14 cellular contexts compared by ENCODE assay signal in the genomic region with DNA sequence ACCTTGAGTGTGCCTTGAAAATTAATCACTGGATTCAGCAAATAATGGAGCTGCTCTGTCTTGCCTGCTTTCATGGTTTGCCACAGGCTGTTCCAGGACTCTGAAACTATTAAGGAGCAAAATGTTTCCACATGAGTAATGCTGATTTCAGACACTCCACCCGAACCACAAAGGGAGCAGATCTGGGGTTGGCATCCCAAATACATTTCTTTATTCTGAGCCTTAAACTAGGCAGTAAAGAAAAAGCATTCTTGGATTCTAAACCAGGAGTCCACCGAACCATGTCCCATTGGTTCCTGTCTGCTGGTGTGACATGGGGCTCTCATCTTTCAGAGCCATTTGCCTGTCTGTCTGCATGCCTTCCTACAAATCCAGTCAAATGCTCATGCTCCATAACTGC. TPM values are rescaled to one million over a fixed set of nuclear protein-coding genes. Genes with fewer than 3 reads are reported as not detected.
DNase-seq lines count a peak whose midpoint lies in the region; ATAC-seq, FAIRE-seq and TF ChIP-seq lines count a peak whose summit lies in the region.
"Had no signal": no experiment of that assay in that cellular context is flagged by ENCODE, and none has a peak within 500 bp of the region (broad histone marks: within the 10 kb centered on the region; RNA-seq: fewer than 3 reads in every experiment).

No MANE protein-coding gene starts in this region.

- no peak for FAIRE-seq in HTR-8/SVneo (lab: Jason Lieb, UNC)
- FAIRE-seq: colon had no signal

- WGBS in body of pancreas, 2 donors, result 39 to 76% methylated on average over 2 of the region's 2 CpGs

- peaks cover 31% of the 10 kb centered on the region for H3K4me1 Mint-ChIP-seq in chondrocyte (ENCODE audit: low read depth)
- H3K4me1 Mint-ChIP-seq: naive thymus-derived CD8-positive, alpha-beta T cell had no signal

- peaks cover 9% of the 10 kb centered on the region for H3K36me3 Mint-ChIP-seq in chondrocyte (ENCODE audit: low read depth)

- H3K27me3 ChIP-seq in A673 (replicated peaks; ENCODE audit: insufficient read depth, low read depth, low read length, poor library complexity) (no peaks in the 10 kb centered on the region), kidney epithelial cell (ENCODE audit: control insufficient read depth, insufficient read depth, low read length) (no peaks in the 10 kb centered on the region), body of pancreas (no peaks in the 10 kb centered on the region)
- H3K27me3 ChIP-seq: BE2C had no signal

- peaks cover 9% of the 10 kb centered on the region for H3K4me1 ChIP-seq in A673 (ENCODE audit: insufficient read depth, low read length, poor library complexity, severe bottlenecking)
- no peaks in the 10 kb centered on the region for H3K4me1 ChIP-seq in body of pancreas

- ATAC-seq in body of pancreas (no peak), HG03457 (IDR thresholded peaks at IDR 0.05; ENCODE audit: unreplicated experiment) (no peak)
- ATAC-seq: naive thymus-derived CD8-positive, alpha-beta T cell had no signal

- no peaks in the 10 kb centered on the region for H3K27me3 Mint-ChIP-seq in chondrocyte (ENCODE audit: low read depth)
- H3K27me3 Mint-ChIP-seq: naive thymus-derived CD8-positive, alpha-beta T cell had no signal

- peak overlapping the region; percentile 5 for H3K4me3 Mint-ChIP-seq in chondrocyte (ENCODE audit: unreplicated experiment)
- H3K4me3 Mint-ChIP-seq: naive thymus-derived CD8-positive, alpha-beta T cell had no signal

- no peak overlapping the region for H3K27ac ChIP-seq in A673 (ENCODE audit: low read depth, low read length, poor library complexity, severe bottlenecking)
- no peak overlapping the region for H3K27ac ChIP-seq in body of pancreas

- H3K9me3 ChIP-seq in A673 (ENCODE audit: low read depth, low read length, poor library complexity, severe bottlenecking) (no peaks in the 10 kb centered on the region), body of pancreas (no peaks in the 10 kb centered on the region)
- H3K9me3 ChIP-seq: BE2C had no signal

- intact Hi-C loops in A673 (cut with micrococcal nuclease; ENCODE audit: unreplicated experiment), result no loop called here
- intact Hi-C loops in body of pancreas (cut with DNase I), result no loop called here

- POLR2A ChIA-PET in A673 (lab: Charles Lee; ENCODE audit: low non-redundant PET), result no interaction called here

- no peak for TF ChIP-seq CTCF in A673 (conservative IDR thresholded peaks at IDR 0.05; ENCODE audit: low read depth, low read length)
- TF ChIP-seq CTCF in chondrocyte (IDR thresholded peaks at IDR 0.05), result no peak
- no peak for TF ChIP-seq CTCF in kidney epithelial cell (IDR thresholded peaks at IDR 0.05; ENCODE audit: insufficient read depth, low read length, poor library complexity, severe bottlenecking)
- TF ChIP-seq CTCF in body of pancreas (IDR thresholded peaks at IDR 0.05), result no peak

- CTCF ChIA-PET in A673 (lab: Charles Lee), result no interaction called here

- no TSS peak for BruUV-seq in A673 (replicated peaks; lab: Mats Ljungman, UMichigan)

- DNase-seq in A673 (ENCODE audit: low spot score), result peak; percentile 3
- DNase-seq in HS-27A (ENCODE audit: low read depth), result peak; percentile 73
- no peak for DNase-seq in chondrocyte (ENCODE audit: low spot score)
- DNase-seq in kidney epithelial cell (ENCODE audit: low read depth), result peak; percentile 50
- DNase-seq in HTR-8/SVneo (ENCODE audit: insufficient read length, low spot score), result no peak
- DNase-seq in NCI-H1436 treated with DMSO at 0.1 percent for 48 hours (lab: John Stamatoyannopoulos, UW), result no peak
- no peak for DNase-seq in body of pancreas
- DNase-seq: activated T-cell treated with anti-CD3 and anti-CD28 coated beads for 4 hours; BE2C; naive thymus-derived CD8-positive, alpha-beta T cell; NCI-H1694; substantia nigra had no signal

- no peak for TF ChIP-seq POLR2A in body of pancreas (IDR thresholded peaks at IDR 0.05)

- no peaks in the 10 kb centered on the region for H3K36me3 ChIP-seq in A673 (ENCODE audit: insufficient read depth, low read length, poor library complexity, severe bottlenecking)
- H3K36me3 ChIP-seq in kidney epithelial cell (ENCODE audit: control insufficient read depth, insufficient read depth, low read length), result no peaks in the 10 kb centered on the region
- no peaks in the 10 kb centered on the region for H3K36me3 ChIP-seq in body of pancreas (replicated peaks in 1 of 2; ENCODE audit: insufficient read depth in 1 of 2, low read depth in 2 of 2)
- H3K36me3 ChIP-seq: BE2C had no signal

- H3K4me3 ChIP-seq in A673 (ENCODE audit: low read depth, low read length, poor library complexity, severe bottlenecking) (no peak overlapping the region), kidney epithelial cell (ENCODE audit: low read depth, low read length) (no peak overlapping the region), body of pancreas (no peak overlapping the region)

- peaks cover 4% of the 10 kb centered on the region for H3K9me3 Mint-ChIP-seq in chondrocyte (ENCODE audit: low read depth)
- H3K9me3 Mint-ChIP-seq: naive thymus-derived CD8-positive, alpha-beta T cell had no signal

- H3K27ac Mint-ChIP-seq in chondrocyte (ENCODE audit: unreplicated experiment), result peak overlapping the region; percentile 60
- H3K27ac Mint-ChIP-seq: naive thymus-derived CD8-positive, alpha-beta T cell had no signal

RNA-seq across cellular contexts. Expression of a gene that starts 10.1 kb away (rescaled TPM):
- total RNA-seq in A673 (2021) (1.6 TPM in 2 replicates), chondrocyte (1.5 to 2.6 TPM (median 2.1 TPM) in 3 replicates), kidney epithelial cell (1.1 and 1.2 TPM in 2 replicates), body of pancreas (1 to 10 TPM in 1 of 2 donors, under 1 TPM in 1; 0.99 to 8.3 TPM)

RNA-seq across cellular contexts. Expression of a gene that starts 45.3 kb away (rescaled TPM):
- total RNA-seq in A673 (2021) (11.8 and 13.9 TPM in 2 replicates), chondrocyte (13.7 to 20.4 TPM (median 15.3 TPM) in 3 replicates), kidney epithelial cell (14.0 and 18.0 TPM in 2 replicates), body of pancreas (1 to 10 TPM; 5.4 to 7.3 TPM)

Comparison
In these comparisons a context has a peak if more than half of its experiments do, and no peak if none do; other contexts are left out.
1. DNase-seq: peak in A673 (single experiment), HS-27A (single experiment) and kidney epithelial cell (single experiment); none in chondrocyte (single experiment), HTR-8/SVneo (single experiment), NCI-H1436 treated with DMSO at 0.1 percent for 48 hours (single experiment) and body of pancreas (0 of 4).